ENCODE assay signal across 9 cellular contexts in the genomic region with DNA sequence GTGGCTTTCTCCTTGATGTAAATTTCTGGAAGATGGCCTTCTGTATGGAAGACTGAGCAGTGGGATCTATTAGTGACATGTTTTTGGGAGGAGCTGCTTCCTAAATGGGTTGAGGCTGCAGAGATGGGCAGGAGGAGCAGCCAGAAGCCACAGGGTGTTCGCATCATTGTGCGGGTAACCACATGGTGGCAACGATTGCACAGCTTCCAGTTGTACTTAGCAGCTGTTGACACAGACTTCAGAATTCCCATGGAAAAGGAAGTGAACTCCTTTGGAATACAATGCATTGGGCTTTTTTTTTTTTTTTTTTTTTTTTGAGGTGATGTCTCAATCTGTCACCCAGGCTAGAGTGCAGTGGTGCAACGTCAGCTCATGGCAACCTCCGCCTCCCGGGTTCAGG.
DNase-seq lines count a peak whose midpoint lies in the region; ATAC-seq and TF ChIP-seq lines count a peak whose summit lies in the region.
"Had no signal": no experiment of that assay in that cellular context is flagged by ENCODE, and none has a peak within 500 bp of the region (broad histone marks: within the 10 kb centered on the region; RNA-seq: fewer than 3 reads in every experiment).

No MANE protein-coding gene starts in this region.

- no peak for ATAC-seq in HG02588 (IDR thresholded peaks at IDR 0.05; ENCODE audit: unreplicated experiment)
- no peak for ATAC-seq in omental fat pad (ENCODE audit: low FRiP score)
- ATAC-seq in HG02623 (IDR thresholded peaks at IDR 0.05; ENCODE audit: unreplicated experiment) = no peak

- no peaks in the 10 kb centered on the region for H3K27me3 ChIP-seq in brain microvascular endothelial cell (replicated peaks)
- H3K27me3 ChIP-seq: upper lobe of left lung had no signal

- in situ Hi-C loops in brain microvascular endothelial cell (cut with HindIII; ENCODE audit: low pct_ligation_motif_present, low sequenced_read_pairs) = no loop called here

- TF ChIP-seq CTCF in brain microvascular endothelial cell (IDR thresholded peaks at IDR 0.05; ENCODE audit: low read depth, low read length, missing control alignments) (peak; percentile 40), omental fat pad (IDR thresholded peaks at IDR 0.05) (no peak)

- H3K27ac ChIP-seq in brain microvascular endothelial cell = no peak overlapping the region

- H3K36me3 ChIP-seq in brain microvascular endothelial cell (replicated peaks) = no peaks in the 10 kb centered on the region
- H3K36me3 ChIP-seq: upper lobe of left lung had no signal

- H3K4me3 ChIP-seq in brain microvascular endothelial cell (ENCODE audit: low read depth, low read length) = no peak overlapping the region
- H3K4me3 ChIP-seq: upper lobe of left lung had no signal

- DNase-seq in DMS 273 treated with DMSO at 0.1 percent for 48 hours (lab: John Stamatoyannopoulos, UW) = peak; percentile 68
- DNase-seq in NCI-H1092 (lab: John Stamatoyannopoulos, UW) = peak; percentile 26
- DNase-seq in brain microvascular endothelial cell = peak; percentile 16
- DNase-seq in lung microvascular endothelial cell (ENCODE audit: low read depth in 2 of 2) = peak; percentile 84 to 89
- DNase-seq in omental fat pad (ENCODE audit: low spot score) = no peak
- no peak for DNase-seq in activated CD8-positive, alpha-beta memory T cell treated with anti-CD3 and anti-CD28 coated beads, Interleukin-2, amount 50 U/mL, for 48 hours

Comparison
In these comparisons a context has a peak if more than half of its experiments do, and no peak if none do; other contexts are left out.
1. DNase-seq: peak in DMS 273 treated with DMSO at 0.1 percent for 48 hours (single experiment), NCI-H1092 (single experiment), brain microvascular endothelial cell (single experiment) and lung microvascular endothelial cell (2 of 2); none in omental fat pad (single experiment) and activated CD8-positive, alpha-beta memory T cell treated with anti-CD3 and anti-CD28 coated beads, Interleukin-2, amount 50 U/mL, for 48 hours (single experiment).